ENCODE assay signal across 8 cellular contexts in the genomic region with DNA sequence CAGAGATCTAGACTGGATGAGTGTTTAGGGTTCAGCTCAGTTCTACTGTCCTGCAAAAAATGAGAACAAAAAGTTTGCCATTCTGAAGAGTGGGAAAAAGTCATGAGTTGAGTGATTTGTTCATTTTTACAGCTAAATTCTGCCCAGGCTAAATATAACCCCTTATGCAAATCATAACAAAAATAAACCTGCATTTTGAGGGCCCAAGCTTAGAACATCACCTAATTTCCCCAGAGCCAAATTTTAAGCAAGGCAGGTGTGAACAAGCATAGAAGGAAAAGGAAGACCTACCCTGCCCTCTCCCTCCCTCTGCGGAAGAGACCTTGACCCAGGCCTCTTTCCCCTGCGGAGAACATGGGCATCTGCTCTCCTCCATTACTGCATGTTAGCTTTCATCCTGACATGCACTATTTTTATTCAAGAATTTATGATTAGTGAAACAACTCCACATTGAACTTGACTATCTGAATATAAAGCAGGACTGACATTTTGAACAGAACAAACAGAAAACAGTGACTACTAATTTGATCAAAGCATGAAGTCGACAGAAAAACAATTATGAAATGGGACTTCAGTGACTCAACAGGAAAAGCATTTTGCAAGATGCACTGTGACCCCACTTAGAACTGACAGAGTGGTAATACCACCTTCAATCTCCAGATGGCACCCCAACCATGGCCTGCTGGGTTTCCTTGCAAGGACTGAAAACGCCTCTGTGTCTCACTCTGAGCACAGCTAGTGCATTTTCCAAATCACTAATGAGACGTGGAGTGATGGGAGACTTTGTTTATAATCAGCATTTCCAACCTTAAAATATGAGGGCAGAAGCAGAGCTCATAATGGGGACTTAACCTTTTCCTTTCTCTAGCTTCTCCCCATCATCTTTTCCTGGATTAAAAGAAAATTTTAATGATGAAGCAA. TPM values are rescaled to one million over a fixed set of nuclear protein-coding genes. Genes with fewer than 3 reads are reported as not detected.
DNase-seq lines count a peak whose midpoint lies in the region; ATAC-seq, FAIRE-seq and TF ChIP-seq lines count a peak whose summit lies in the region.

No MANE protein-coding gene starts in this region.

- peak overlapping the region; percentile 60 for H3K9ac ChIP-seq in endothelial cell of umbilical vein (replicated peaks; ENCODE audit: extremely low read depth, insufficient read depth, low read length)

- peaks cover 80% of the 10 kb centered on the region for H3K79me2 ChIP-seq in endothelial cell of umbilical vein (ENCODE audit: control insufficient read depth, insufficient read depth, low read length)

- H3K4me3 Mint-ChIP-seq in Caco-2 (ENCODE audit: unreplicated experiment) = no peak overlapping the region

- peak overlapping the region; percentile 82 for H3K27ac ChIP-seq in endothelial cell of umbilical vein (ENCODE audit: insufficient read depth, low read depth, low read length)

- H3K4me1 ChIP-seq in Caco-2 (peaks cover 6% of the 10 kb centered on the region; the same call in 1 of the 2 replicates), endothelial cell of umbilical vein (ENCODE audit: control insufficient read depth, extremely low read depth, insufficient read depth, low read length) (peaks cover 20% of the 10 kb centered on the region)

- intact Hi-C loops in Caco-2 (cut with micrococcal nuclease; ENCODE audit: unreplicated experiment) (loop anchor here (1.0 kb wide), 5 partner anchors 27 to 287 kb away; no protein-coding TSS in a partner anchor), endothelial cell of umbilical vein (cut with micrococcal nuclease) (loop anchor here (1.0 to 2.0 kb wide), 10 partner anchors 20 to 429 kb away; a partner anchor contains a TSS)

- DNase-seq in Caco-2 (peak; percentile 84 to 90), HT-29 (ENCODE audit: low spot score) (peak; percentile 95), NOMO-1 treated with dmso at 0.1 percent for 144 hours (lab: John Stamatoyannopoulos, UW; ENCODE audit: unreplicated experiment) (peak; percentile 79), endothelial cell of umbilical vein (ENCODE audit: low read depth, low spot score) (peak; percentile 99), mucosa of gallbladder (ENCODE audit: low spot score) (peak; percentile 90)
- peak; percentile 76 for DNase-seq in activated CD8-positive, alpha-beta memory T cell treated with anti-CD3 and anti-CD28 coated beads, Interleukin-2, amount 50 U/mL, for 24 hours (ENCODE audit: extremely low read depth)
- DNase-seq in stimulated activated CD8-positive, alpha-beta memory T cell treated with anti-CD3 and anti-CD28 coated beads, Interleukin-4, amount 100 ng/mL, for 4 hours (ENCODE audit: low read depth in 2 of 2, low spot score in 1 of 2) = peak; percentile 63 to 72

- peak; percentile 37 for ATAC-seq in GM19468 (IDR thresholded peaks at IDR 0.05; ENCODE audit: extremely low read depth, unreplicated experiment)

- H3K36me3 ChIP-seq in Caco-2 (ENCODE audit: control insufficient read depth, insufficient read depth, low read length) (no peaks in the 10 kb centered on the region; the same call in 1 of the 2 replicates), endothelial cell of umbilical vein (ENCODE audit: control insufficient read depth in 2 of 2, extremely low read depth in 1 of 2, insufficient read depth in 2 of 2, low read length in 2 of 2) (peaks cover 2 to 7% of the 10 kb centered on the region in 2 experiments)

- H3K4me2 ChIP-seq in endothelial cell of umbilical vein (ENCODE audit: insufficient read depth, low read length) = peak overlapping the region; percentile 95

- POLR2A ChIA-PET in Caco-2 (lab: Charles Lee) (interaction anchor here (0.6 kb wide), 1 partner anchor 27 kb away, joined by 3 read pairs; no protein-coding TSS in a partner anchor), endothelial cell of umbilical vein (lab: Charles Lee) (interaction anchor here (0.9 to 2.2 kb wide), 5 partner anchors 20 to 139 kb away, joined by 3 to 9 read pairs (median 4); no protein-coding TSS in a partner anchor)

- H3K9me1 ChIP-seq in endothelial cell of umbilical vein (replicated peaks; ENCODE audit: control insufficient read depth, extremely low read depth, insufficient read depth, low read length) = no peaks in the 10 kb centered on the region

- H2AFZ ChIP-seq in endothelial cell of umbilical vein (ENCODE audit: low read depth, low read length) = no peak overlapping the region

- BruUV-seq in Caco-2 (replicated peaks; lab: Mats Ljungman, UMichigan) (no TSS peak), endothelial cell of umbilical vein (replicated peaks; lab: Mats Ljungman, UMichigan) (no TSS peak)

- H3K27me3 Mint-ChIP-seq in Caco-2 (ENCODE audit: insufficient read depth, unreplicated experiment) = no peaks in the 10 kb centered on the region

- FAIRE-seq in endothelial cell of umbilical vein (lab: Jason Lieb, UNC) = peak; percentile 90

- H3K4me3 ChIP-seq in Caco-2 (ENCODE audit: low read depth, low read length) (no peak overlapping the region), endothelial cell of umbilical vein (replicated peaks in 1 of 3; ENCODE audit: insufficient read depth in 1 of 3, low read depth in 1 of 3, low read length in 3 of 3) (peak overlapping the region in 1 of 3 experiments; percentile 45)

- dilution Hi-C loops in endothelial cell of umbilical vein (cut with MboI; ENCODE audit: extremely low pct_ligation_motif_present, low sequenced_read_pairs) = loop anchor here (25.0 kb wide), 1 partner anchor 173 kb away; no protein-coding TSS in a partner anchor

- H3K9me3 ChIP-seq in Caco-2 (no peaks in the 10 kb centered on the region), endothelial cell of umbilical vein (replicated peaks; ENCODE audit: control insufficient read depth, insufficient read depth, low read length) (no peaks in the 10 kb centered on the region)

- no peak overlapping the region for H3K27ac Mint-ChIP-seq in Caco-2 (ENCODE audit: unreplicated experiment)

- H3K9me3 Mint-ChIP-seq in Caco-2 (ENCODE audit: unreplicated experiment) = no peaks in the 10 kb centered on the region

- CTCF ChIA-PET in Caco-2 (lab: Charles Lee) (interaction anchor here (0.8 to 2.2 kb wide), 6 partner anchors 21 to 138 kb away, joined by 3 to 23 read pairs (median 6); no protein-coding TSS in a partner anchor), endothelial cell of umbilical vein (lab: Charles Lee) (interaction anchor here (0.7 to 9.5 kb wide), 46 partner anchors 11 to 427 kb away, joined by 3 to 173 read pairs (median 4); a partner anchor contains a TSS)

- H3K27me3 ChIP-seq in Caco-2 (replicated peaks; ENCODE audit: control insufficient read depth, insufficient read depth, low read length) (no peaks in the 10 kb centered on the region), endothelial cell of umbilical vein (ENCODE audit: control insufficient read depth in 2 of 2, insufficient read depth in 2 of 2, low read length in 2 of 2) (no peaks in the 10 kb centered on the region)

- peak; percentile 86 to 88 for TF ChIP-seq CTCF in Caco-2 (IDR thresholded peaks at IDR 0.05; ENCODE audit: insufficient read depth in 1 of 2, low read depth in 1 of 2, low read length in 1 of 2, severe bottlenecking in 1 of 2, unreplicated experiment in 1 of 2)
- peak; percentile 84 to 93 for TF ChIP-seq CTCF in endothelial cell of umbilical vein (IDR thresholded peaks at IDR 0.05; ENCODE audit: extremely low read depth in 1 of 2, insufficient read depth in 1 of 2, low read depth in 1 of 2, low read length in 2 of 2)

- H4K20me1 ChIP-seq in endothelial cell of umbilical vein (replicated peaks; ENCODE audit: control insufficient read depth, extremely low read depth, insufficient read depth, low read length) = no peaks in the 10 kb centered on the region

- peaks cover 21% of the 10 kb centered on the region for H3K36me3 Mint-ChIP-seq in Caco-2 (ENCODE audit: insufficient read depth, unreplicated experiment)

- no peak for TF ChIP-seq POLR2A in endothelial cell of umbilical vein (IDR thresholded peaks at IDR 0.05; ENCODE audit: low read depth, low read length)

- peaks cover 11% of the 10 kb centered on the region for H3K4me1 Mint-ChIP-seq in Caco-2 (ENCODE audit: low read depth, unreplicated experiment)

TF ChIP-seq in endothelial cell of umbilical vein, 7 proteins besides CTCF, POLR2A, EP300 and RAD21:
- TF ChIP-seq JUN (IDR thresholded peaks at IDR 0.05; ENCODE audit: borderline replicate concordance, insufficient read depth, insufficient read length, low read depth) (peak; percentile 89), GATA2 (IDR thresholded peaks at IDR 0.05; ENCODE audit: insufficient read depth, insufficient read length, low read depth, low read length) (no peak), EZH2 (IDR thresholded peaks at IDR 0.05; ENCODE audit: borderline replicate concordance, low read depth, low read length, severe bottlenecking) (no peak), POLR2AphosphoS5 (IDR thresholded peaks at IDR 0.05; ENCODE audit: insufficient read depth, low read depth, low read length) (peak; percentile 64), FOS (IDR thresholded peaks at IDR 0.05; ENCODE audit: borderline replicate concordance, insufficient read depth, low read length) (peak; percentile 74), MYC (IDR thresholded peaks at IDR 0.05; ENCODE audit: low read depth, low read length) (no peak)
- TF ChIP-seq, protein P1, sequence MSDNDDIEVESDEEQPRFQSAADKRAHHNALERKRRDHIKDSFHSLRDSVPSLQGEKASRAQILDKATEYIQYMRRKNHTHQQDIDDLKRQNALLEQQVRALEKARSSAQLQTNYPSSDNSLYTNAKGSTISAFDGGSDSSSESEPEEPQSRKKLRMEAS (IDR thresholded peaks at IDR 0.05; ENCODE audit: insufficient read depth, insufficient read length) = no peak

RNA-seq across cellular contexts. Expression of a gene that starts 30.9 kb away (rescaled TPM):
- total RNA-seq in Caco-2 (2022) (0.23 and 0.44 TPM in 2 replicates), endothelial cell of umbilical vein (0.62 and 1.2 TPM in 2 replicates), mucosa of gallbladder (22.4 TPM)
- not detected in 2 replicates for total RNA-seq in HT-29 (2014; rRNA removed; shearing (Covaris generic))
- 1.0 and 1.8 TPM in 2 replicates for polyA plus RNA-seq in endothelial cell of umbilical vein
- 0.52 and 0.71 TPM in 2 replicates for polyA plus RNA-seq in endothelial cell of umbilical vein (2011; cell fraction: cytosol; rRNA removed)
- polyA plus RNA-seq in endothelial cell of umbilical vein (2011; cell fraction: nucleus; rRNA removed) = 1.0 and 1.6 TPM in 2 replicates
- polyA plus RNA-seq in endothelial cell of umbilical vein (2012) = 0.29 and 0.68 TPM in 2 replicates
- 0.34 and 0.62 TPM in 2 replicates for polyA minus RNA-seq in endothelial cell of umbilical vein
- 1.1 TPM for polyA minus RNA-seq in endothelial cell of umbilical vein (2011; cell fraction: cytosol; rRNA and poly(A)+ RNA removed)
- polyA minus RNA-seq in endothelial cell of umbilical vein (2011; cell fraction: nucleus; rRNA and poly(A)+ RNA removed) = 0.53 and 0.91 TPM in 2 replicates

Comparison
In these comparisons a context has a peak if more than half of its experiments do, and no peak if none do; other contexts are left out.
1. RNA of a gene that starts 30.9 kb away (total RNA-seq): 22.4 TPM in mucosa of gallbladder (single experiment); 0.62 to 1.2 TPM in endothelial cell of umbilical vein, 0.23 to 0.44 TPM in Caco-2 and not detected in HT-29; every median in the first group is over 10 times any median in the second.
2. Peak in every context shown above with its lines, with median percentiles within 50 percentile points of each other: DNase-seq.